Comparison of ENCODE assay signal across 1 cellular context in the genomic region with DNA sequence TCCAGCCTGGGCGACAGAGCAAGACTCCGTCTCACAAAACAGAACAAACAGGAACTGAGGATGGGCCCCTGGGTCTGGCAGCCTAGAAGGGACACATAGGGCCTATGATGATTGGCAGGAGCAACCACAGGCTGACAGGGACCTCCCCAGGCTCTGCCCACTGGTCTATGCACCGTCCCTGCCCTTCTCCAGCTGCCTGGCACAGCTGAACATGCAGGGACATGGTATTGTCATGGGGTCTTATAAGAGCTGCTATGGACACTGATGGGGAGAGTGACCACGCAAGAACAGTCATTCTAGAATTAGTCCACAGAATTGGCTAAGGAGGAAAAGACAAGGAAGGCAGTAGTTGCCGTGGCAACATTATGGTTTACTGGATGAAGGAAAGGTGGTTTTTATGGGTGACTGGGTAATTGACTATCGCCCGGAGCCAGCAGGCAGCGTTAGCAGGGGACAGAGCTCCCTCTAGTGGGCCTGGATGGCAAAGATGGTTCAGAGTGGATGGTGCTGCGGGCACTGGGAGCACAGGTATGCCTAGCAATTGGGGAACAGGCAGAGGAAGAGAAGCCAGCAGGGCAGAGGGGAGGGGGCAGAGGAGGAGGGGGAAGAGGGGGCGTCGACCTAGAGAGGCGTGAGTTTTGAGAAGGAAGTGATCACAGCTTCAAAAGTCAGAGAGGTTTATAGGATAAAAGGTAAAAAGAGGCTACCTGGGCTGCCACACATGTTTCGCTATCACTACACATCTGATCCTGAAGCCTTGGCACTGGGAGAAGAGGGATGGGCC.
TF ChIP-seq lines count a peak whose summit lies in the region.

No MANE protein-coding gene starts in this region.

TF ChIP-seq in PFSK-1, 5 proteins besides CTCF, POLR2A, EP300 and RAD21 (continued from another document):
- TF ChIP-seq, protein P1, sequence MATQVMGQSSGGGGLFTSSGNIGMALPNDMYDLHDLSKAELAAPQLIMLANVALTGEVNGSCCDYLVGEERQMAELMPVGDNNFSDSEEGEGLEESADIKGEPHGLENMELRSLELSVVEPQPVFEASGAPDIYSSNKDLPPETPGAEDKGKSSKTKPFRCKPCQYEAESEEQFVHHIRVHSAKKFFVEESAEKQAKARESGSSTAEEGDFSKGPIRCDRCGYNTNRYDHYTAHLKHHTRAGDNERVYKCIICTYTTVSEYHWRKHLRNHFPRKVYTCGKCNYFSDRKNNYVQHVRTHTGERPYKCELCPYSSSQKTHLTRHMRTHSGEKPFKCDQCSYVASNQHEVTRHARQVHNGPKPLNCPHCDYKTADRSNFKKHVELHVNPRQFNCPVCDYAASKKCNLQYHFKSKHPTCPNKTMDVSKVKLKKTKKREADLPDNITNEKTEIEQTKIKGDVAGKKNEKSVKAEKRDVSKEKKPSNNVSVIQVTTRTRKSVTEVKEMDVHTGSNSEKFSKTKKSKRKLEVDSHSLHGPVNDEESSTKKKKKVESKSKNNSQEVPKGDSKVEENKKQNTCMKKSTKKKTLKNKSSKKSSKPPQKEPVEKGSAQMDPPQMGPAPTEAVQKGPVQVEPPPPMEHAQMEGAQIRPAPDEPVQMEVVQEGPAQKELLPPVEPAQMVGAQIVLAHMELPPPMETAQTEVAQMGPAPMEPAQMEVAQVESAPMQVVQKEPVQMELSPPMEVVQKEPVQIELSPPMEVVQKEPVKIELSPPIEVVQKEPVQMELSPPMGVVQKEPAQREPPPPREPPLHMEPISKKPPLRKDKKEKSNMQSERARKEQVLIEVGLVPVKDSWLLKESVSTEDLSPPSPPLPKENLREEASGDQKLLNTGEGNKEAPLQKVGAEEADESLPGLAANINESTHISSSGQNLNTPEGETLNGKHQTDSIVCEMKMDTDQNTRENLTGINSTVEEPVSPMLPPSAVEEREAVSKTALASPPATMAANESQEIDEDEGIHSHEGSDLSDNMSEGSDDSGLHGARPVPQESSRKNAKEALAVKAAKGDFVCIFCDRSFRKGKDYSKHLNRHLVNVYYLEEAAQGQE (IDR thresholded peaks at IDR 0.05; ENCODE audit: insufficient read depth in 1 of 2, low read depth in 2 of 2, low read length in 2 of 2), result 0 out of 4 replicates have a peak, but pooled peaks of 1 of the 2 experiments have one; percentile 23
- no peak for TF ChIP-seq TAF1 (IDR thresholded peaks at IDR 0.05; ENCODE audit: borderline replicate concordance, insufficient read depth, low read length)
